ENCODE assay signal across 13 cellular contexts in genomic region chr15:28889871-28890270, GRCh38. TPM values are rescaled to one million over a fixed set of nuclear protein-coding genes. Genes with fewer than 3 reads are reported as not detected.
"Had no signal": no experiment of that assay in that cellular context is flagged by ENCODE, and none has a peak within 500 bp of the region (broad histone marks: within the 10 kb centered on the region; RNA-seq: fewer than 3 reads in every experiment).

No MANE protein-coding gene starts in this region.

RNA-seq across cellular contexts. Expression of gene GOLGA6L7, which starts 41.4 kb away (rescaled TPM):
- total RNA-seq: bronchial epithelial cell; cerebellum; endothelial cell of umbilical vein; esophagus mucosa; hepatocyte; left lung; lung; occipital lobe; skeletal muscle tissue; suprapubic skin; T-helper 2 cell treated with Interferon-gamma antibody and Interleukin-4, amounts not matched to agents 100 ng/mL and 5 ng/mL, for 36 hours; vagina had no signal
- polyA plus RNA-seq: endothelial cell of umbilical vein, hepatocyte, lung, neural cell had no signal
